ENCODE assay signal across 9 cellular contexts in the genomic region with DNA sequence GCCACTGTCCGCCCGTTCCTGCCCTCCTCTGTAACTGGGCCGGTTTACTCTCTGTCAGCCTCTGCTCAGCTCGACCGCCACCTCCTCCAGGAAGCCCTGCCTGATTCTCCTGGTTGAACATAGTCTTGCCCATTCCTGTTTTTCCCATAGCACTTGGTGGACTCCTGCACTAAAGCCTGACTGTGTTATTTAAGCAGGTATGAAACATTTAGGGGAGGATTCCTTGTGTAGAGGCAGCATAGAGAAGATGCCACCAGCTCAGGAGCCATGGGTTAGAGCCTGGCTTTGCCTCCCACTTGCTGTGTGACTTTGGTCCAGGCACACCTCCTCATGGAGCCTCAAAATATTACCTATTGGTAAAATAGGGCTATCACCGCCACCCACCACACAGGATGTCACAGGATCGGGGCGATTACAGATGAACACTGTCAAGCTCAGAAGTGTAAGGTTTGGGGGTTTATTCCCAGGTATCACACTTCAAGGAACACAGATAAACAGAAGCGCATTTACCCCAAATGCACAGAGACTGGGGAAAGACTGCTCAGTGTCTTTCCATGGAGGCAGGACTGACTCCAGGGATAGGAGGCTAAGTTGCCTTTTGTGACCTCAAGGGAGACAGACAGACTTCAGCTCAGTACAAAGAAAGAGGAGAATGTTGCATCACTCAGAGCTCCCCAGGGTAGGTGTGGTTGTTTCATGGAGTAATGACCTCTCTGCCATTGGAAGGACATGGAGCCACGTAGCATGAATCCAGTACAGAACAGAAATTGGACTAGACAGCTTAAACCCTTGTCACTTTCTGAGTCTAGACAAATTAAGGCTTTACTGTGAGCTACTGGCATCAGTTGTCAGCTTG. TPM values are rescaled to one million over a fixed set of nuclear protein-coding genes. Genes with fewer than 3 reads are reported as not detected.
DNase-seq lines count a peak whose midpoint lies in the region; ATAC-seq and TF ChIP-seq lines count a peak whose summit lies in the region.
"Had no signal": no experiment of that assay in that cellular context is flagged by ENCODE, and none has a peak within 500 bp of the region (broad histone marks: within the 10 kb centered on the region; RNA-seq: fewer than 3 reads in every experiment).

No MANE protein-coding gene starts in this region.

- intact Hi-C loops in sciatic nerve (cut with DNase I): no loop called here

- ATAC-seq in WTC11 (no peak), sciatic nerve (peak; percentile 83), GM18858 (IDR thresholded peaks at IDR 0.05; ENCODE audit: unreplicated experiment) (no peak)

- peaks cover 40 to 91% (median 52%) of the 10 kb centered on the region in 3 donors for H3K36me3 Mint-ChIP-seq in CD8-positive, alpha-beta memory T cell
- H3K36me3 Mint-ChIP-seq in WTC11: peaks cover 5% of the 10 kb centered on the region
- no peaks in the 10 kb centered on the region for H3K36me3 Mint-ChIP-seq in glutamatergic neuron (ENCODE audit: unreplicated experiment)

- CTCF ChIA-PET in CD8-positive, alpha-beta memory T cell (lab: Charles Lee): interaction anchor here (0.7 to 20.8 kb wide), 9 partner anchors 10 to 48 kb away, joined by 3 to 363 read pairs (median 5); partner anchors contain the start of gene PHF19
- CTCF ChIA-PET in WTC11 (lab: Charles Lee): interaction anchor here (1.0 kb wide), 2 partner anchors 51 to 62 kb away, joined by 3 to 6 read pairs; no protein-coding TSS in a partner anchor

- H3K4me1 Mint-ChIP-seq in CD8-positive, alpha-beta memory T cell: peaks cover 86 to 99% (median 97%) of the 10 kb centered on the region in 3 donors
- H3K4me1 Mint-ChIP-seq in WTC11 (peaks cover 39% of the 10 kb centered on the region), glutamatergic neuron (ENCODE audit: low read depth, unreplicated experiment) (peaks cover 16% of the 10 kb centered on the region)

- H3K4me3 ChIP-seq in CD8-positive, alpha-beta memory T cell (ENCODE audit: low read length): peak overlapping the region; percentile 42
- H3K4me3 ChIP-seq in fibroblast of mammary gland (ENCODE audit: control insufficient read depth, low read depth, low read length): no peak overlapping the region

- POLR2A ChIA-PET in CD8-positive, alpha-beta memory T cell (lab: Charles Lee): interaction anchor here (0.6 to 8.7 kb wide), 12 partner anchors 8 to 127 kb away, joined by 4 to 92 read pairs (median 6); partner anchors contain the start of gene FBXW2
- POLR2A ChIA-PET in WTC11 (lab: Charles Lee): no interaction called here

- peaks cover 97% of the 10 kb centered on the region for H3K4me1 ChIP-seq in CD8-positive, alpha-beta memory T cell (ENCODE audit: insufficient read depth, low read length)

- H3K36me3 ChIP-seq in CD8-positive, alpha-beta memory T cell (ENCODE audit: insufficient read depth, low read length): peaks cover 31% of the 10 kb centered on the region

- TF ChIP-seq CTCF in WTC11 (IDR thresholded peaks at IDR 0.05) (no peak), fibroblast of mammary gland (conservative IDR thresholded peaks at IDR 0.05; ENCODE audit: control insufficient read depth, insufficient read depth, low read depth, low read length) (no peak), glutamatergic neuron (IDR thresholded peaks at IDR 0.05; ENCODE audit: partially characterized antibody, unreplicated experiment) (no peak)

- H3K27me3 ChIP-seq in CD8-positive, alpha-beta memory T cell (ENCODE audit: insufficient read depth, low read length, poor library complexity, severe bottlenecking): no peaks in the 10 kb centered on the region

- no peaks in the 10 kb centered on the region for H3K9me3 ChIP-seq in CD8-positive, alpha-beta memory T cell (ENCODE audit: low read length)

- H3K27ac ChIP-seq in CD8-positive, alpha-beta memory T cell (ENCODE audit: low read depth, low read length): peak overlapping the region; percentile 29

- peak overlapping the region; percentile 95 to 100 (median 98) for H3K27ac Mint-ChIP-seq in CD8-positive, alpha-beta memory T cell
- peak overlapping the region; percentile 16; the same call in 1 of the 2 replicates for H3K27ac Mint-ChIP-seq in WTC11
- H3K27ac Mint-ChIP-seq in glutamatergic neuron (ENCODE audit: unreplicated experiment): no peak overlapping the region
- H3K27ac Mint-ChIP-seq: memory B cell had no signal

- peak overlapping the region; percentile 91 to 99 (median 96) for H3K4me3 Mint-ChIP-seq in CD8-positive, alpha-beta memory T cell
- no peak overlapping the region for H3K4me3 Mint-ChIP-seq in WTC11
- H3K4me3 Mint-ChIP-seq in glutamatergic neuron (ENCODE audit: unreplicated experiment): no peak overlapping the region
- H3K4me3 Mint-ChIP-seq: memory B cell had no signal

- H3K27me3 Mint-ChIP-seq in CD8-positive, alpha-beta memory T cell: no peaks in the 10 kb centered on the region
- H3K27me3 Mint-ChIP-seq in WTC11 (ENCODE audit: low read depth): no peaks in the 10 kb centered on the region; the same call in 1 of the 2 replicates
- H3K27me3 Mint-ChIP-seq in glutamatergic neuron (ENCODE audit: unreplicated experiment): no peaks in the 10 kb centered on the region
- H3K27me3 Mint-ChIP-seq: memory B cell had no signal

- H3K9me3 Mint-ChIP-seq in CD8-positive, alpha-beta memory T cell: no peaks in the 10 kb centered on the region
- H3K9me3 Mint-ChIP-seq in WTC11: peaks cover 11% of the 10 kb centered on the region
- peaks cover 1% of the 10 kb centered on the region for H3K9me3 Mint-ChIP-seq in glutamatergic neuron (ENCODE audit: unreplicated experiment)
- H3K9me3 Mint-ChIP-seq: memory B cell had no signal

- peak in 4 of 5 donors; percentile 33 to 61 (median 43) for DNase-seq in CD8-positive, alpha-beta memory T cell
- DNase-seq in WTC11 (ENCODE audit: low spot score) (no peak), fibroblast of mammary gland (ENCODE audit: low read depth) (peak; percentile 49), sciatic nerve (ENCODE audit: low spot score) (no peak), NCI-H2107 (lab: John Stamatoyannopoulos, UW) (no peak), glutamatergic neuron (no peak), HK-2 (ENCODE audit: unreplicated experiment) (no peak)

TF ChIP-seq in WTC11, 78 proteins besides CTCF, POLR2A, EP300 and RAD21:
- TF ChIP-seq MXD4 (CRISPR knock-in tag; IDR thresholded peaks at IDR 0.05; ENCODE audit: borderline replicate concordance): no peak
- peak; percentile 72 for TF ChIP-seq GABPB1 (CRISPR knock-in tag; IDR thresholded peaks at IDR 0.05)

RNA-seq across cellular contexts. Expression of gene TRAF1, which starts 6.7 kb away (rescaled TPM):
- 100 to 1,000 TPM; 316 to 322 TPM for total RNA-seq in CD8-positive, alpha-beta memory T cell
- polyA plus RNA-seq in CD8-positive, alpha-beta memory T cell: 12.1 TPM
- total RNA-seq in WTC11 (2021) (1.8 to 3.1 TPM (median 2.9 TPM) in 3 replicates), sciatic nerve (8.0 TPM), glutamatergic neuron (ENCODE audit: unreplicated experiment) (1.6 TPM)

RNA-seq across cellular contexts. Expression of gene PHF19, which starts 42.9 kb away (rescaled TPM):
- total RNA-seq in CD8-positive, alpha-beta memory T cell: 100 to 1,000 TPM; 206 to 214 TPM
- 8.3 TPM for polyA plus RNA-seq in CD8-positive, alpha-beta memory T cell
- total RNA-seq in WTC11 (2021) (29.3 to 39.0 TPM (median 35.4 TPM) in 3 replicates), sciatic nerve (29.3 TPM), glutamatergic neuron (ENCODE audit: unreplicated experiment) (18.9 TPM)

Comparison
In these comparisons a context has a peak if more than half of its experiments do, and no peak if none do; other contexts are left out.
1. DNase-seq: peak in CD8-positive, alpha-beta memory T cell (4 of 5) and fibroblast of mammary gland (single experiment); none in WTC11 (single experiment), sciatic nerve (single experiment), NCI-H2107 (single experiment), glutamatergic neuron (single experiment) and HK-2 (single experiment).
2. H3K4me3 Mint-ChIP-seq: peak in CD8-positive, alpha-beta memory T cell (7 of 7); none in WTC11 (single experiment) and glutamatergic neuron (single experiment).
3. RNA of gene TRAF1, which starts 6.7 kb away (total RNA-seq): 316 to 322 TPM in CD8-positive, alpha-beta memory T cell; 8.0 TPM in sciatic nerve (single experiment), 1.8 to 3.1 TPM in WTC11 and 1.6 TPM in glutamatergic neuron (single experiment); every median in the first group is over 10 times any median in the second.